12 cellular contexts compared by ENCODE assay signal in genomic region chr12:83954939-83955601, GRCh38.
DNase-seq lines count a peak whose midpoint lies in the region; ATAC-seq and TF ChIP-seq lines count a peak whose summit lies in the region.
"Had no signal": no experiment of that assay in that cellular context is flagged by ENCODE, and none has a peak within 500 bp of the region (broad histone marks: within the 10 kb centered on the region; RNA-seq: fewer than 3 reads in every experiment).

No MANE protein-coding gene starts in this region.

- POLR2A ChIA-PET in activated CD4-positive, alpha-beta T cell treated with anti-CD3 and anti-CD28 coated beads for 36 hours (lab: Charles Lee) = no interaction called here

- 47 to 60% methylated on average over 1 to 3 of the region's 3 CpGs for WGBS in endodermal cell (ENCODE audit: insufficient coverage in 1 of 2, insufficient read length in 1 of 2), 2 experiments
- WGBS in upper lobe of left lung, 2 donors = 64 to 70% methylated on average over 3 of the region's 3 CpGs
- WGBS in aorta, 2 donors = 78 to 79% methylated on average over 3 of the region's 3 CpGs

- H3K4me1 Mint-ChIP-seq in activated CD4-positive, alpha-beta T cell treated with anti-CD3 and anti-CD28 coated beads for 36 hours = no peaks in the 10 kb centered on the region
- no peaks in the 10 kb centered on the region for H3K4me1 Mint-ChIP-seq in activated CD4-positive, alpha-beta T cell treated with anti-CD3 and anti-CD28 coated beads, Interleukin-2, amount 10 ng/mL, durations not matched to agents 24 days and 14 days
- H3K4me1 Mint-ChIP-seq in endodermal cell = peaks cover 14% of the 10 kb centered on the region

- no peak overlapping the region for H3K4me3 Mint-ChIP-seq in activated CD4-positive, alpha-beta T cell treated with anti-CD3 and anti-CD28 coated beads for 36 hours
- H3K4me3 Mint-ChIP-seq in activated CD4-positive, alpha-beta T cell treated with anti-CD3 and anti-CD28 coated beads, Interleukin-2, amount 10 ng/mL, durations not matched to agents 24 days and 14 days = no peak overlapping the region
- no peak overlapping the region for H3K4me3 Mint-ChIP-seq in endodermal cell
- H3K4me3 Mint-ChIP-seq: activated T-cell treated with anti-CD3 and anti-CD28 coated beads, Interleukin-2, amount 50 U/mL, for 4 hours had no signal

- peak; percentile 4 for DNase-seq in activated CD4-positive, alpha-beta T cell treated with anti-CD3 and anti-CD28 coated beads for 36 hours
- DNase-seq in activated CD4-positive, alpha-beta T cell treated with anti-CD3 and anti-CD28 coated beads, Interleukin-2, amount 10 ng/mL, durations not matched to agents 24 days and 14 days = no peak
- peak; percentile 54 for DNase-seq in NT2/D1 (ENCODE audit: low read depth, low spot score)
- DNase-seq in endodermal cell = peak; percentile 80
- no peak for DNase-seq in retinal pigment epithelial cell (ENCODE audit: low read depth)
- DNase-seq in upper lobe of left lung = no peak
- no peak for DNase-seq in aorta
- DNase-seq in NCI-H2171 treated with DMSO at 0.1 percent for 48 hours (lab: John Stamatoyannopoulos, UW) = no peak
- DNase-seq: activated T-cell treated with anti-CD3 and anti-CD28 coated beads, Interleukin-2, amount 50 U/mL, for 4 hours; NCI-H774; uterus had no signal

- H3K36me3 ChIP-seq in NT2/D1 (ENCODE audit: insufficient read depth, insufficient read length, low read length) = no peaks in the 10 kb centered on the region
- no peaks in the 10 kb centered on the region for H3K36me3 ChIP-seq in endodermal cell (ENCODE audit: control insufficient read depth, insufficient read depth, low read length)
- no peaks in the 10 kb centered on the region for H3K36me3 ChIP-seq in upper lobe of left lung
- H3K36me3 ChIP-seq in aorta (ENCODE audit: control insufficient read depth in 1 of 2, insufficient read depth in 2 of 2, low read length in 1 of 2) = no peaks in the 10 kb centered on the region
- H3K36me3 ChIP-seq: uterus had no signal

- TF ChIP-seq CTCF in endodermal cell (conservative IDR thresholded peaks at IDR 0.05) = peak; percentile 72
- peak; percentile 31 for TF ChIP-seq CTCF in retinal pigment epithelial cell (conservative IDR thresholded peaks at IDR 0.05; ENCODE audit: low read depth, low read length)
- TF ChIP-seq CTCF in upper lobe of left lung (IDR thresholded peaks at IDR 0.05) = no peak

- no peak for ATAC-seq in activated CD4-positive, alpha-beta T cell treated with anti-CD3 and anti-CD28 coated beads for 36 hours
- ATAC-seq in upper lobe of left lung (ENCODE audit: low FRiP score in 2 of 2) (no peak), aorta (ENCODE audit: low FRiP score) (no peak)
- ATAC-seq: activated CD4-positive, CD25-positive, alpha-beta regulatory T cell treated with anti-CD3 and anti-CD28 coated beads, Interleukin-2, amount 50 U/mL, for 24 hours; activated T-cell treated with anti-CD3 and anti-CD28 coated beads, Interleukin-2, amount 50 U/mL, for 4 hours had no signal

- no peak for TF ChIP-seq POLR2A in upper lobe of left lung (IDR thresholded peaks at IDR 0.05)

- H3K27ac ChIP-seq in endodermal cell (ENCODE audit: low read depth, low read length) (no peak overlapping the region), upper lobe of left lung (no peak overlapping the region), aorta (ENCODE audit: low read depth in 1 of 2, low read length in 2 of 2) (no peak overlapping the region)
- H3K27ac ChIP-seq: uterus had no signal

- TF ChIP-seq EP300 in upper lobe of left lung (IDR thresholded peaks at IDR 0.05) = no peak

- H3K4me3 ChIP-seq in NT2/D1 (ENCODE audit: insufficient read length, low read depth) (no peak overlapping the region), endodermal cell (ENCODE audit: low read length) (peak overlapping the region; percentile 55), retinal pigment epithelial cell (ENCODE audit: low read length) (no peak overlapping the region), upper lobe of left lung (no peak overlapping the region), aorta (ENCODE audit: low read length in 2 of 2) (no peak overlapping the region)
- H3K4me3 ChIP-seq: uterus had no signal

- H3K9me3 ChIP-seq in NT2/D1 (ENCODE audit: insufficient read depth, low read length) (peaks cover 8% of the 10 kb centered on the region; the same call in 1 of the 2 replicates), endodermal cell (ENCODE audit: control insufficient read depth, low read length) (peaks cover 15% of the 10 kb centered on the region), upper lobe of left lung (no peaks in the 10 kb centered on the region), aorta (ENCODE audit: control insufficient read depth, low read length) (no peaks in the 10 kb centered on the region)
- H3K9me3 ChIP-seq: uterus had no signal

- H3K27me3 ChIP-seq in NT2/D1 (ENCODE audit: insufficient read depth, insufficient read length) (no peaks in the 10 kb centered on the region), endodermal cell (ENCODE audit: control insufficient read depth, insufficient read depth, low read length, poor library complexity, severe bottlenecking) (no peaks in the 10 kb centered on the region), upper lobe of left lung (no peaks in the 10 kb centered on the region), aorta (ENCODE audit: control insufficient read depth in 1 of 2, insufficient read depth in 2 of 2, low read length in 1 of 2) (no peaks in the 10 kb centered on the region)
- H3K27me3 ChIP-seq: uterus had no signal

- no peaks in the 10 kb centered on the region for H3K36me3 Mint-ChIP-seq in activated CD4-positive, alpha-beta T cell treated with anti-CD3 and anti-CD28 coated beads for 36 hours (ENCODE audit: low read depth)
- H3K36me3 Mint-ChIP-seq in activated CD4-positive, alpha-beta T cell treated with anti-CD3 and anti-CD28 coated beads, Interleukin-2, amount 10 ng/mL, durations not matched to agents 24 days and 14 days (ENCODE audit: low read depth) = no peaks in the 10 kb centered on the region
- peaks cover 6% of the 10 kb centered on the region for H3K36me3 Mint-ChIP-seq in endodermal cell (ENCODE audit: low read depth)

- no peak overlapping the region for H3K27ac Mint-ChIP-seq in activated CD4-positive, alpha-beta T cell treated with anti-CD3 and anti-CD28 coated beads for 36 hours
- H3K27ac Mint-ChIP-seq in activated CD4-positive, alpha-beta T cell treated with anti-CD3 and anti-CD28 coated beads, Interleukin-2, amount 10 ng/mL, durations not matched to agents 24 days and 14 days = no peak overlapping the region
- H3K27ac Mint-ChIP-seq in endodermal cell = peak overlapping the region; percentile 8

- H3K9ac ChIP-seq in NT2/D1 (ENCODE audit: insufficient read length, low read depth) (no peak overlapping the region), endodermal cell (ENCODE audit: extremely low read depth, low read length, poor library complexity, severe bottlenecking) (no peak overlapping the region)

- intact Hi-C loops in activated CD4-positive, alpha-beta T cell treated with anti-CD3 and anti-CD28 coated beads for 36 hours (cut with DNase I, micrococcal nuclease) = no loop called here
- intact Hi-C loops in activated CD4-positive, alpha-beta T cell treated with anti-CD3 and anti-CD28 coated beads, Interleukin-2, amount 10 ng/mL, durations not matched to agents 24 days and 14 days (cut with micrococcal nuclease) = no loop called here
- intact Hi-C loops in aorta (cut with DNase I) = no loop called here

- H3K27me3 Mint-ChIP-seq in activated CD4-positive, alpha-beta T cell treated with anti-CD3 and anti-CD28 coated beads for 36 hours = no peaks in the 10 kb centered on the region
- H3K27me3 Mint-ChIP-seq in activated CD4-positive, alpha-beta T cell treated with anti-CD3 and anti-CD28 coated beads, Interleukin-2, amount 10 ng/mL, durations not matched to agents 24 days and 14 days = no peaks in the 10 kb centered on the region
- H3K27me3 Mint-ChIP-seq in endodermal cell (ENCODE audit: insufficient read depth) = no peaks in the 10 kb centered on the region

- no peaks in the 10 kb centered on the region for H3K4me1 ChIP-seq in NT2/D1 (ENCODE audit: insufficient read depth, insufficient read length)
- H3K4me1 ChIP-seq in endodermal cell (ENCODE audit: control insufficient read depth, insufficient read depth, low read length) = peaks cover 4% of the 10 kb centered on the region
- no peaks in the 10 kb centered on the region for H3K4me1 ChIP-seq in upper lobe of left lung
- no peaks in the 10 kb centered on the region for H3K4me1 ChIP-seq in aorta (ENCODE audit: control insufficient read depth in 1 of 2, insufficient read depth in 2 of 2, low read length in 2 of 2)
- H3K4me1 ChIP-seq: uterus had no signal

- H3K9me3 Mint-ChIP-seq in activated CD4-positive, alpha-beta T cell treated with anti-CD3 and anti-CD28 coated beads for 36 hours (ENCODE audit: low read depth) = peaks cover 3% of the 10 kb centered on the region
- no peaks in the 10 kb centered on the region for H3K9me3 Mint-ChIP-seq in activated CD4-positive, alpha-beta T cell treated with anti-CD3 and anti-CD28 coated beads, Interleukin-2, amount 10 ng/mL, durations not matched to agents 24 days and 14 days
- H3K9me3 Mint-ChIP-seq in endodermal cell = peaks cover 13% of the 10 kb centered on the region
- H3K9me3 Mint-ChIP-seq: activated T-cell treated with anti-CD3 and anti-CD28 coated beads, Interleukin-2, amount 50 U/mL, for 4 hours had no signal

- CTCF ChIA-PET in activated CD4-positive, alpha-beta T cell treated with anti-CD3 and anti-CD28 coated beads for 36 hours (lab: Charles Lee) = no interaction called here

Comparison
In these comparisons a context has a peak if more than half of its experiments do, and no peak if none do; other contexts are left out.
1. DNase-seq: peak in activated CD4-positive, alpha-beta T cell treated with anti-CD3 and anti-CD28 coated beads for 36 hours (single experiment), NT2/D1 (single experiment) and endodermal cell (single experiment); none in activated CD4-positive, alpha-beta T cell treated with anti-CD3 and anti-CD28 coated beads, Interleukin-2, amount 10 ng/mL, durations not matched to agents 24 days and 14 days (single experiment), retinal pigment epithelial cell (single experiment), upper lobe of left lung (0 of 2), aorta (0 of 2) and NCI-H2171 treated with DMSO at 0.1 percent for 48 hours (single experiment).
2. CTCF ChIP-seq: peak in endodermal cell (single experiment) and retinal pigment epithelial cell (single experiment); none in upper lobe of left lung (0 of 6).